9 cellular contexts compared by ENCODE assay signal in the genomic region with DNA sequence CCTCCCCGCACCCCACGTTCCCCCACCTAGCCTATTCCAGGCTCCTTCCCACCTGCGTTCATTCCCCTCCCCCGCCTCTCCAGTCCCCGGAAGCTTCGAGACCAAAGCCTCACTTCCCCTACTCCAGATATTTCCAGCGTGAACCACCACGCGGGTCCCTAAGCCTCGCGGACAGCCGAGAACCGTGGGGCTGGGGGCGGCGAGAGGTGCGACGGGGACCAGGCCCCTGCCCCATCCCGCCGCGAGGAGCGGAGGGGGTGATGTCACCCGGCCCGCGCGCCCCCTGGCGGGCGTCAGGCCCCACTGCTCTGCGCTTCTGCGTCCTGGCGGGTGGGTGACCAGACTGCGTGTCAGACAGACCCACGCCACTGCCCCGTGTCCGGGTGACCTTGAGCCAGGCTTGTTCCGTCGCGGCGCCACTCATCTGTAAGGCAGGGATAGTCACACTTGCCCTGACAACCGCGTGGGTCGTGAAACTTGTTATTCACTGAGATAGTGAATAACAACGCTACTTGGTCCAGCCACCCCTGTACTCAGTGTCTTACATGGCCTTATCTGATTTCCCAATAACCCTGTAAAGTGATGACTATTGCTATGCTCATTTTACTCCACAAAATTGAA. TPM values are rescaled to one million over a fixed set of nuclear protein-coding genes. Genes with fewer than 3 reads are reported as not detected.
A peak's percentile ranks its signal among the peaks of the same experiment; 100 is the strongest.
DNase-seq lines count a peak whose midpoint lies in the region; ATAC-seq, FAIRE-seq and TF ChIP-seq lines count a peak whose summit lies in the region.
"Had no signal": no experiment of that assay in that cellular context is flagged by ENCODE, and none has a peak within 500 bp of the region (broad histone marks: within the 10 kb centered on the region; RNA-seq: fewer than 3 reads in every experiment).

No MANE protein-coding gene starts in this region.

- H3K4ac ChIP-seq in neuronal stem cell (ENCODE audit: low read length), result no peak overlapping the region

- H3K27me3 ChIP-seq in RWPE2 (ENCODE audit: insufficient read depth, poor library complexity, severe bottlenecking) (no peaks in the 10 kb centered on the region), gastroesophageal sphincter (no peaks in the 10 kb centered on the region), neuronal stem cell (ENCODE audit: control insufficient read depth in 3 of 3, insufficient read depth in 3 of 3, low read depth in 1 of 3, low read length in 3 of 3) (no peaks in the 10 kb centered on the region)

- H3K79me1 ChIP-seq in neuronal stem cell (ENCODE audit: low read depth, low read length), result no peaks in the 10 kb centered on the region

- peak overlapping the region; percentile 94 for H3K18ac ChIP-seq in neuronal stem cell (ENCODE audit: low read length)

- H3K23ac ChIP-seq in neuronal stem cell (ENCODE audit: low read depth, low read length, poor library complexity), result peak overlapping the region; percentile 44

- peak overlapping the region; percentile 88 for H3K4me2 ChIP-seq in neuronal stem cell (ENCODE audit: insufficient read depth, low read length, poor library complexity, severe bottlenecking)

- H3K9me3 ChIP-seq in RWPE2 (ENCODE audit: severe bottlenecking) (no peaks in the 10 kb centered on the region), gastroesophageal sphincter (no peaks in the 10 kb centered on the region), neuronal stem cell (replicated peaks in 1 of 2; ENCODE audit: control insufficient read depth in 2 of 2, insufficient read depth in 1 of 2, low read depth in 1 of 2, low read length in 2 of 2) (no peaks in the 10 kb centered on the region)

- peaks cover 7% of the 10 kb centered on the region; the same call in 1 of the 2 replicates for H3K36me3 ChIP-seq in RWPE2 (ENCODE audit: low read depth)
- peaks cover 0 to 4% of the 10 kb centered on the region in 2 donors for H3K36me3 ChIP-seq in gastroesophageal sphincter
- H3K36me3 ChIP-seq in neuronal stem cell (replicated peaks in 1 of 2; ENCODE audit: control insufficient read depth in 2 of 2, insufficient read depth in 2 of 2, low read length in 2 of 2), result peaks cover 9 to 26% of the 10 kb centered on the region in 2 donors

- peak overlapping the region; percentile 93 for H2AFZ ChIP-seq in neuronal stem cell (ENCODE audit: low read length)

- peaks cover 7% of the 10 kb centered on the region for H3K4me1 ChIP-seq in RWPE2 (ENCODE audit: insufficient read depth, poor library complexity, severe bottlenecking)
- H3K4me1 ChIP-seq in gastroesophageal sphincter, result peaks cover 15 to 57% (median 43%) of the 10 kb centered on the region in 3 donors
- peaks cover 7 to 14% of the 10 kb centered on the region in 2 donors for H3K4me1 ChIP-seq in neuronal stem cell (ENCODE audit: control insufficient read depth in 2 of 2, insufficient read depth in 1 of 2, low read depth in 1 of 2, low read length in 2 of 2)

- no peak for TF ChIP-seq EP300 in gastroesophageal sphincter (IDR thresholded peaks at IDR 0.05)

- peak; percentile 81 for DNase-seq in Caki2 (ENCODE audit: low read depth)
- DNase-seq in HTR-8/SVneo (ENCODE audit: insufficient read length, low spot score), result peak; percentile 83
- DNase-seq in RWPE2 (ENCODE audit: low spot score), result peak; percentile 73
- peak; percentile 44 to 76 (median 54) for DNase-seq in activated naive CD4-positive, alpha-beta T cell (lab: John Stamatoyannopoulos, UW)
- no peak for DNase-seq in neuronal stem cell (ENCODE audit: low spot score)

- H2BK12ac ChIP-seq in neuronal stem cell (ENCODE audit: low read length), result no peak overlapping the region

- H3K14ac ChIP-seq in neuronal stem cell (ENCODE audit: low read length), result peak overlapping the region; percentile 15

- H3K27ac ChIP-seq in RWPE2 (ENCODE audit: poor library complexity, severe bottlenecking) (peak overlapping the region; percentile 64), gastroesophageal sphincter (peak overlapping the region; percentile 87 to 99 (median 98)), neuronal stem cell (replicated peaks; ENCODE audit: low read length) (no peak overlapping the region), temporal lobe (ENCODE audit: low read depth, low read length) (peak overlapping the region; percentile 98)

- H2AK5ac ChIP-seq in neuronal stem cell (ENCODE audit: low read depth, low read length), result no peak overlapping the region

- WGBS in gastroesophageal sphincter (ENCODE audit: low coverage in 1 of 2), 2 donors, result 5 to 25% methylated on average over 2 to 8 of the region's 42 CpGs
- no CpG with 5 or more reads among the region's 42 CpGs for WGBS in neuronal stem cell (ENCODE audit: extremely low coverage in 2 of 2, insufficient read length in 2 of 2, insufficient replicate concordance in 1 of 2), 2 donors

- H3K9ac ChIP-seq in neuronal stem cell (ENCODE audit: low read depth, low read length, poor library complexity), result peak overlapping the region; percentile 80

- in situ Hi-C loops in Caki2 (cut with HindIII; ENCODE audit: low pct_unique_long_range_greater_than_20kb, low sequenced_read_pairs), result no loop called here

- TF ChIP-seq CTCF in RWPE2 (IDR thresholded peaks at IDR 0.05; ENCODE audit: poor library complexity, severe bottlenecking) (peak; percentile 96), gastroesophageal sphincter (IDR thresholded peaks at IDR 0.05) (peak in 3 of 4 experiments; percentile 97 to 100 (median 99))

- peak overlapping the region; percentile 39 for H3K4me3 ChIP-seq in RWPE2 (ENCODE audit: severe bottlenecking)
- H3K4me3 ChIP-seq in gastroesophageal sphincter, result peak overlapping the region; percentile 43 to 77
- H3K4me3 ChIP-seq in neuronal stem cell (ENCODE audit: low read length in 2 of 2), result peak overlapping the region; percentile 46 to 76

- no peak for FAIRE-seq in HTR-8/SVneo (lab: Jason Lieb, UNC)

- peak overlapping the region; percentile 88 for H2BK120ac ChIP-seq in neuronal stem cell (ENCODE audit: low read depth, low read length)

- H4K8ac ChIP-seq in neuronal stem cell (ENCODE audit: low read depth, low read length), result no peak overlapping the region

- H2BK5ac ChIP-seq in neuronal stem cell (ENCODE audit: low read length), result peak overlapping the region; percentile 29

- H2BK15ac ChIP-seq in neuronal stem cell (ENCODE audit: low read length), result no peak overlapping the region

- no peak overlapping the region for H4K91ac ChIP-seq in neuronal stem cell (ENCODE audit: low read depth, low read length, poor library complexity)

- ATAC-seq in GM19468 (IDR thresholded peaks at IDR 0.05; ENCODE audit: extremely low read depth, unreplicated experiment) (peak; percentile 81), RWPE2 (ENCODE audit: low read depth) (peak; percentile 62), gastroesophageal sphincter (peak; percentile 80)

- peak; percentile 46 to 50 for TF ChIP-seq POLR2A in gastroesophageal sphincter (IDR thresholded peaks at IDR 0.05)

RNA-seq across cellular contexts. Expression of a gene that starts 9.0 kb away (rescaled TPM):
- total RNA-seq in Caki2 (2014; rRNA removed; shearing (Covaris generic); ENCODE audit: low replicate concordance), result 807 and 852 TPM in 2 replicates
- total RNA-seq in gastroesophageal sphincter (100 to 1,000 TPM; 553 to 749 (median 626) TPM), temporal lobe (440 TPM)
- polyA plus RNA-seq in neuronal stem cell (2013, experiment 1 of 2), result 1,143 TPM
- 1,131 TPM for polyA plus RNA-seq in neuronal stem cell (2013, experiment 2 of 2)

RNA-seq across cellular contexts. Expression of a gene that starts 14.5 kb away (rescaled TPM):
- total RNA-seq in Caki2 (2014; rRNA removed; shearing (Covaris generic); ENCODE audit: low replicate concordance), result 47.6 and 55.5 TPM in 2 replicates
- total RNA-seq in gastroesophageal sphincter (100 to 1,000 TPM; 101 to 281 (median 134) TPM), temporal lobe (5.4 TPM)
- polyA plus RNA-seq in neuronal stem cell (2013, experiment 1 of 2), result 101 TPM
- 102 TPM for polyA plus RNA-seq in neuronal stem cell (2013, experiment 2 of 2)

RNA-seq across cellular contexts. Expression of a gene that starts 19.4 kb away (rescaled TPM):
- 203 and 221 TPM in 2 replicates for total RNA-seq in Caki2 (2014; rRNA removed; shearing (Covaris generic); ENCODE audit: low replicate concordance)
- total RNA-seq in gastroesophageal sphincter (10 to 100 TPM; 21.3 to 34.0 (median 25.6) TPM), temporal lobe (23.8 TPM)
- polyA plus RNA-seq in neuronal stem cell (2013, experiment 1 of 2), result 42.4 TPM
- 41.6 TPM for polyA plus RNA-seq in neuronal stem cell (2013, experiment 2 of 2)

RNA-seq across cellular contexts. Expression of a gene that starts 21.2 kb away (rescaled TPM):
- not detected in 2 replicates for total RNA-seq in Caki2 (2014; rRNA removed; shearing (Covaris generic); ENCODE audit: low replicate concordance)
- 1 to 10 TPM in 1 of 4 donors, not detected in 3; 1.4 TPM for total RNA-seq in gastroesophageal sphincter
- polyA plus RNA-seq in neuronal stem cell (2013, experiment 1 of 2), result 2.1 TPM
- 2.3 TPM for polyA plus RNA-seq in neuronal stem cell (2013, experiment 2 of 2)
- not detected for total RNA-seq in temporal lobe
- total RNA-seq: renal cortical epithelial cell had no signal

RNA-seq across cellular contexts. Expression of a gene that starts 27.4 kb away (rescaled TPM):
- 24.7 and 33.4 TPM in 2 replicates for total RNA-seq in Caki2 (2014; rRNA removed; shearing (Covaris generic); ENCODE audit: low replicate concordance)
- 10 to 100 TPM in 1 of 4 donors, 1 to 10 TPM in 3; 4.2 to 13.4 (median 5.7) TPM for total RNA-seq in gastroesophageal sphincter
- polyA plus RNA-seq in neuronal stem cell (2013, experiment 1 of 2), result 9.5 TPM
- polyA plus RNA-seq in neuronal stem cell (2013, experiment 2 of 2), result 9.0 TPM
- total RNA-seq in temporal lobe, result 8.1 TPM
